ENCODE assay signal across 9 cellular contexts in the genomic region with DNA sequence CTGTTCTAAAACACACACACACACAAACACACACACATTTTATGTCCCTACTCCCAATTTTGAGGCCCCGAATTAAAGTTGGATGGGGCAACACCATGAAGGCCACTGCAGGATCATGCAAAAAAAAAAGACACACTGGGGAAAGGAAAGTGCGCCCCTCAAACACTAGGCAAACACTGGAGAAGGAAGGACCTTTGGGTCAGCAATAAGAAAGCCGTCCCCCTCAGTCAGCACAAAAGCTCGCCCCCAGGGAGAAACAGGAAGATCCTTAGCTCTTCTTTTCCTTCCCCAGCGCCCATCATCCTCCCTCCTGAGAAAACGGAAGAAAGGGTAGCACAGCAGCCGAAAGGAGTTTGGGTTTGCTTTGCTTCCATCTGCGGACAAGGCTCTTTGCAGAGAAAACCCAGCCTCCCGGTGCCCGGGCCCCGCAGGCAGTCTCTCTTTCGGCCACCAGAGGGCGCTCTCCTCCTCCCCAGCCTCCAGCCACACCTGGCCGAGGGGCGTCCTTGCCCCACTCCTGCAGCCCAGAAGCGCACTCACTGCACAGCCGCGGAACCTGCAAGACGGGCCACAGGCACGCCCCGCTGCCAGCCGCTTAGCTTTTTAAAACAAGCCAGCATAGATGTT.
DNase-seq lines count a peak whose midpoint lies in the region; ATAC-seq and TF ChIP-seq lines count a peak whose summit lies in the region.
"Had no signal": no experiment of that assay in that cellular context is flagged by ENCODE, and none has a peak within 500 bp of the region (broad histone marks: within the 10 kb centered on the region; RNA-seq: fewer than 3 reads in every experiment).

No MANE protein-coding gene starts in this region.

- peak overlapping the region in 2 of 7 donors; percentile 21 to 48 for H3K4me3 Mint-ChIP-seq in CD8-positive, alpha-beta memory T cell
- H3K4me3 Mint-ChIP-seq in activated T-helper 1 cell treated with anti-CD3 and anti-CD28 coated beads, Interleukin-12 subunit alpha, Interleukin-12 subunit beta, Interleukin-2, Interleukin-4 antibody, amounts not matched to agents 30 ng/mL and 10 ng/mL and 1 ng/mL, durations not matched to agents 14 hours and 24 hours and 36 hours = no peak overlapping the region
- H3K4me3 Mint-ChIP-seq in natural killer cell = peak overlapping the region; percentile 21
- H3K4me3 Mint-ChIP-seq in stimulated activated naive B cell treated with anti-CD40 and anti-IgM and Interleukin-4, amounts not matched to agents 10 μg/mL and 1 μg/mL and 100 μg/mL, for 72 hours = peak overlapping the region in 1 of 2 donors; percentile 22
- H3K4me3 Mint-ChIP-seq: T-helper 1 cell treated with Interleukin-12 subunit alpha and Interleukin-12 subunit beta and Interleukin-4 antibody, amounts not matched to agents 30 μg/mL and 1 μg/mL, for 36 hours had no signal

- peak; percentile 92 for ATAC-seq in GM19455 (IDR thresholded peaks at IDR 0.05; ENCODE audit: unreplicated experiment)
- ATAC-seq in natural killer cell = peak; percentile 71 to 90 (median 77)
- ATAC-seq in stimulated activated naive B cell treated with anti-CD40 and anti-IgM and Interleukin-4, amounts not matched to agents 10 μg/mL and 1 μg/mL and 100 μg/mL, for 72 hours (replicated peaks) = peak; percentile 88 to 94

- TF ChIP-seq CTCF in HL-60 (IDR thresholded peaks at IDR 0.05; ENCODE audit: insufficient read depth, low read length) (peak; percentile 92), natural killer cell (IDR thresholded peaks at IDR 0.05) (peak; percentile 88)

- POLR2A ChIA-PET in CD8-positive, alpha-beta memory T cell (lab: Charles Lee) = no interaction called here

- no peak overlapping the region for H3K27ac ChIP-seq in CD8-positive, alpha-beta memory T cell (ENCODE audit: low read depth, low read length)
- no peak overlapping the region for H3K27ac ChIP-seq in HL-60 (replicated peaks)

- peaks cover 4% of the 10 kb centered on the region for H3K27me3 ChIP-seq in CD8-positive, alpha-beta memory T cell (ENCODE audit: insufficient read depth, low read length, poor library complexity, severe bottlenecking)
- no peaks in the 10 kb centered on the region for H3K27me3 ChIP-seq in HL-60 (ENCODE audit: insufficient read depth, poor library complexity, severe bottlenecking)

- no peaks in the 10 kb centered on the region for H3K9me3 Mint-ChIP-seq in CD8-positive, alpha-beta memory T cell
- H3K9me3 Mint-ChIP-seq in activated T-helper 1 cell treated with anti-CD3 and anti-CD28 coated beads, Interleukin-12 subunit alpha, Interleukin-12 subunit beta, Interleukin-2, Interleukin-4 antibody, amounts not matched to agents 30 ng/mL and 10 ng/mL and 1 ng/mL, durations not matched to agents 14 hours and 24 hours and 36 hours = no peaks in the 10 kb centered on the region
- H3K9me3 Mint-ChIP-seq in natural killer cell = no peaks in the 10 kb centered on the region
- H3K9me3 Mint-ChIP-seq in stimulated activated naive B cell treated with anti-CD40 and anti-IgM and Interleukin-4, amounts not matched to agents 10 μg/mL and 1 μg/mL and 100 μg/mL, for 72 hours = no peaks in the 10 kb centered on the region
- H3K9me3 Mint-ChIP-seq: T-helper 1 cell treated with Interleukin-12 subunit alpha and Interleukin-12 subunit beta and Interleukin-4 antibody, amounts not matched to agents 30 μg/mL and 1 μg/mL, for 36 hours had no signal

- H3K9me3 ChIP-seq in CD8-positive, alpha-beta memory T cell (ENCODE audit: low read length) = no peaks in the 10 kb centered on the region

- peak; percentile 36 to 70 (median 45) for DNase-seq in CD8-positive, alpha-beta memory T cell
- peak; percentile 22 to 55 for DNase-seq in HL-60 (ENCODE audit: low read depth in 1 of 2, low spot score in 1 of 2)
- peak; percentile 69 for DNase-seq in OCI-M1 (lab: John Stamatoyannopoulos, UW)
- peak; percentile 34 for DNase-seq in activated T-helper 1 cell treated with anti-CD3 and anti-CD28 coated beads, Interleukin-12 subunit alpha, Interleukin-12 subunit beta, Interleukin-2, Interleukin-4 antibody, amounts not matched to agents 30 ng/mL and 10 ng/mL and 1 ng/mL, durations not matched to agents 14 hours and 24 hours and 36 hours (ENCODE audit: low spot score)
- DNase-seq in fibroblast of peridontal ligament (ENCODE audit: extremely low read depth) = peak; percentile 52
- peak; percentile 65 for DNase-seq in natural killer cell
- peak; percentile 42 for DNase-seq in stimulated activated naive B cell treated with anti-CD40 and anti-IgM and Interleukin-4, amounts not matched to agents 10 μg/mL and 1 μg/mL and 100 μg/mL, for 72 hours

- peaks cover 7 to 12% (median 7%) of the 10 kb centered on the region in 3 donors for H3K4me1 Mint-ChIP-seq in CD8-positive, alpha-beta memory T cell
- H3K4me1 Mint-ChIP-seq in activated T-helper 1 cell treated with anti-CD3 and anti-CD28 coated beads, Interleukin-12 subunit alpha, Interleukin-12 subunit beta, Interleukin-2, Interleukin-4 antibody, amounts not matched to agents 30 ng/mL and 10 ng/mL and 1 ng/mL, durations not matched to agents 14 hours and 24 hours and 36 hours (ENCODE audit: low read depth) = no peaks in the 10 kb centered on the region
- peaks cover 7 to 10% of the 10 kb centered on the region in 2 donors for H3K4me1 Mint-ChIP-seq in natural killer cell
- H3K4me1 Mint-ChIP-seq in stimulated activated naive B cell treated with anti-CD40 and anti-IgM and Interleukin-4, amounts not matched to agents 10 μg/mL and 1 μg/mL and 100 μg/mL, for 72 hours = peaks cover 8 to 9% of the 10 kb centered on the region in 2 donors

- H3K27me3 Mint-ChIP-seq in CD8-positive, alpha-beta memory T cell = peaks cover 16 to 40% of the 10 kb centered on the region in 2 donors
- H3K27me3 Mint-ChIP-seq in activated T-helper 1 cell treated with anti-CD3 and anti-CD28 coated beads, Interleukin-12 subunit alpha, Interleukin-12 subunit beta, Interleukin-2, Interleukin-4 antibody, amounts not matched to agents 30 ng/mL and 10 ng/mL and 1 ng/mL, durations not matched to agents 14 hours and 24 hours and 36 hours (ENCODE audit: insufficient read depth) = peaks cover 11% of the 10 kb centered on the region
- H3K27me3 Mint-ChIP-seq in natural killer cell (ENCODE audit: low read depth in 2 of 2) = peaks cover 27 to 56% of the 10 kb centered on the region in 2 donors
- peaks cover 27 to 42% of the 10 kb centered on the region in 2 donors for H3K27me3 Mint-ChIP-seq in stimulated activated naive B cell treated with anti-CD40 and anti-IgM and Interleukin-4, amounts not matched to agents 10 μg/mL and 1 μg/mL and 100 μg/mL, for 72 hours

- peak overlapping the region in 1 of 8 donors; percentile 17 for H3K27ac Mint-ChIP-seq in CD8-positive, alpha-beta memory T cell
- H3K27ac Mint-ChIP-seq in activated T-helper 1 cell treated with anti-CD3 and anti-CD28 coated beads, Interleukin-12 subunit alpha, Interleukin-12 subunit beta, Interleukin-2, Interleukin-4 antibody, amounts not matched to agents 30 ng/mL and 10 ng/mL and 1 ng/mL, durations not matched to agents 14 hours and 24 hours and 36 hours = no peak overlapping the region
- no peak overlapping the region for H3K27ac Mint-ChIP-seq in natural killer cell
- no peak overlapping the region for H3K27ac Mint-ChIP-seq in stimulated activated naive B cell treated with anti-CD40 and anti-IgM and Interleukin-4, amounts not matched to agents 10 μg/mL and 1 μg/mL and 100 μg/mL, for 72 hours
- H3K27ac Mint-ChIP-seq: T-helper 1 cell treated with Interleukin-12 subunit alpha and Interleukin-12 subunit beta and Interleukin-4 antibody, amounts not matched to agents 30 μg/mL and 1 μg/mL, for 36 hours had no signal

- peaks cover 5% of the 10 kb centered on the region for H3K4me1 ChIP-seq in CD8-positive, alpha-beta memory T cell (ENCODE audit: insufficient read depth, low read length)

- H3K36me3 ChIP-seq in CD8-positive, alpha-beta memory T cell (ENCODE audit: insufficient read depth, low read length) = no peaks in the 10 kb centered on the region

- H3K4me3 ChIP-seq in CD8-positive, alpha-beta memory T cell (ENCODE audit: low read length) = no peak overlapping the region
- no peak overlapping the region for H3K4me3 ChIP-seq in HL-60 (replicated peaks; ENCODE audit: insufficient read depth, low read length)

- intact Hi-C loops in activated T-helper 1 cell treated with anti-CD3 and anti-CD28 coated beads, Interleukin-12 subunit alpha, Interleukin-12 subunit beta, Interleukin-2, Interleukin-4 antibody, amounts not matched to agents 30 ng/mL and 10 ng/mL and 1 ng/mL, durations not matched to agents 14 hours and 24 hours and 36 hours (cut with micrococcal nuclease) = loop anchor here (1.0 kb wide), 1 partner anchor 550 kb away; no protein-coding TSS in a partner anchor
- intact Hi-C loops in natural killer cell (cut with micrococcal nuclease) = loop anchor here (1.0 kb wide), 1 partner anchor 550 kb away; no protein-coding TSS in a partner anchor

- CTCF ChIA-PET in CD8-positive, alpha-beta memory T cell (lab: Charles Lee) = interaction anchor here (0.7 to 4.1 kb wide), 11 partner anchors 9 to 789 kb away, joined by 3 to 24 read pairs (median 3); no protein-coding TSS in a partner anchor

- no peaks in the 10 kb centered on the region for H3K36me3 Mint-ChIP-seq in CD8-positive, alpha-beta memory T cell
- no peaks in the 10 kb centered on the region for H3K36me3 Mint-ChIP-seq in activated T-helper 1 cell treated with anti-CD3 and anti-CD28 coated beads, Interleukin-12 subunit alpha, Interleukin-12 subunit beta, Interleukin-2, Interleukin-4 antibody, amounts not matched to agents 30 ng/mL and 10 ng/mL and 1 ng/mL, durations not matched to agents 14 hours and 24 hours and 36 hours (ENCODE audit: low read depth)
- no peaks in the 10 kb centered on the region for H3K36me3 Mint-ChIP-seq in natural killer cell
- no peaks in the 10 kb centered on the region for H3K36me3 Mint-ChIP-seq in stimulated activated naive B cell treated with anti-CD40 and anti-IgM and Interleukin-4, amounts not matched to agents 10 μg/mL and 1 μg/mL and 100 μg/mL, for 72 hours
